ENCODE assay signal across 9 cellular contexts in the genomic region with DNA sequence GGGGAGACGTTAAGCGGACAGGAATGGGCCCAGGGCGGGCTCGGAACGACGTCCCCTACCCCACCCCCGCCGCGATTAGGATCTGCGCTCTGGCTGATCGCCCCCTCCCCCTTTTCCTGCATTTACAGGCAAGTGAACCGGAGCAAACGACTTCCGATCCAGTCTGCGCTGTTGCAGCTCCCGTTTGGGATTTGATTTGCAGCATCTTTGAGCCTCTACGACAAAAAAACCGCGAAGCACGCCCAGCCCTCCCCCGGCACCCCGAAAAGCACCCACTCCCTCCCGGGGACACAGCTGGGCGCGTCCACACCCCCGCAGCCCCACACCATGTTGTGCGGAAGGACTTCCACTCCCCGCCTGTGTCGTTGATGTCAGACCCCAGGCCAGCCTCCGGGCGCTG. TPM values are rescaled to one million over a fixed set of nuclear protein-coding genes. Genes with fewer than 3 reads are reported as not detected.
DNase-seq lines count a peak whose midpoint lies in the region; ATAC-seq, FAIRE-seq and TF ChIP-seq lines count a peak whose summit lies in the region.
"Not testable (repeated sequence)": the region's sequence is repeated elsewhere in the genome, so short reads cannot be mapped to it uniquely, and the experiment has no call there.
"Had no signal": no experiment of that assay in that cellular context is flagged by ENCODE, and none has a peak within 500 bp of the region (broad histone marks: within the 10 kb centered on the region; RNA-seq: fewer than 3 reads in every experiment).

No MANE protein-coding gene starts in this region.

- H3K36me3 Mint-ChIP-seq in Calu3 (ENCODE audit: insufficient read depth, unreplicated experiment) = peaks cover 12% of the 10 kb centered on the region
- H3K36me3 Mint-ChIP-seq in activated CD8-positive, alpha-beta T cell treated with anti-CD3 and anti-CD28 coated beads, Interleukin-2, amount 10 ng/mL, durations not matched to agents 7 days and 5 days (ENCODE audit: low read depth); osteocyte (ENCODE audit: unreplicated experiment): not testable (repeated sequence)

- TF ChIP-seq POLR2A in HepG2 (IDR thresholded peaks at IDR 0.05; ENCODE audit: insufficient read depth in 1 of 2, low read depth in 2 of 2, low read length in 2 of 2) = not testable (repeated sequence)

- not testable (repeated sequence) for H3K27ac ChIP-seq in HepG2 (ENCODE audit: extremely low read length, insufficient read depth, low read length)

- TF ChIP-seq RAD21 in HepG2 (CRISPR knock-in tag; IDR thresholded peaks at IDR 0.05) = not testable (repeated sequence)

- H3K4me3 Mint-ChIP-seq in Calu3 (ENCODE audit: low read depth, unreplicated experiment) (peak overlapping the region; percentile 83), osteocyte (ENCODE audit: unreplicated experiment) (peak overlapping the region; percentile 78)
- H3K4me3 Mint-ChIP-seq in activated CD8-positive, alpha-beta T cell treated with anti-CD3 and anti-CD28 coated beads, Interleukin-2, amount 10 ng/mL, durations not matched to agents 7 days and 5 days = peak overlapping the region; percentile 80

- DNase-seq in Calu3 = peak; percentile 26
- DNase-seq in NCI-H226 = peak; percentile 1
- peak; percentile 20 for DNase-seq in activated CD8-positive, alpha-beta T cell treated with anti-CD3 and anti-CD28 coated beads, Interleukin-2, amount 10 ng/mL, durations not matched to agents 7 days and 5 days
- DNase-seq in bronchial epithelial cell (ENCODE audit: low read depth); HepG2 (ENCODE audit: low spot score): not testable (repeated sequence)
- DNase-seq in foreskin fibroblast = peak in 1 of 2 donors; percentile 12
- DNase-seq in osteocyte (ENCODE audit: extremely low spot score, unreplicated experiment) = peak; percentile 59
- DNase-seq in superior temporal gyrus (ENCODE audit: extremely low spot score) = peak; percentile 2

- WGBS in HepG2 (ENCODE audit: low lambda C conversion rate) = 0% methylated on average over 6 of the region's 31 CpGs

- not testable (repeated sequence) for H3K79me2 ChIP-seq in HepG2 (ENCODE audit: insufficient read depth, low read length)

- intact Hi-C loops in Calu3 (cut with micrococcal nuclease; ENCODE audit: unreplicated experiment); HepG2 (cut with micrococcal nuclease; ENCODE audit: unreplicated experiment): not testable (repeated sequence)

- H3K27me3 ChIP-seq in bronchial epithelial cell (ENCODE audit: control insufficient read depth, insufficient read depth, low read length); HepG2 (ENCODE audit: control insufficient read depth in 1 of 2, insufficient read depth in 2 of 2, low read length in 2 of 2): not testable (repeated sequence)

- not testable (repeated sequence) for BruUV-seq in Calu3 (replicated peaks; lab: Mats Ljungman, UMichigan)
- TSS peak; percentile 48 for BruUV-seq in HepG2 (replicated peaks; lab: Mats Ljungman, UMichigan)

- not testable (repeated sequence) for H3K4me2 ChIP-seq in HepG2 (ENCODE audit: low read depth, low read length)

- POLR2A ChIA-PET in activated CD8-positive, alpha-beta T cell treated with anti-CD3 and anti-CD28 coated beads, Interleukin-2, amount 10 ng/mL, durations not matched to agents 7 days and 5 days (lab: Charles Lee); HepG2 (lab: Yijun Ruan, JAX): not testable (repeated sequence)

- not testable (repeated sequence) for H3K9ac ChIP-seq in HepG2 (ENCODE audit: insufficient read depth, low read depth, low read length)

- in situ Hi-C loops in HepG2 (cut with HindIII; ENCODE audit: extremely low pct_ligation_motif_present, low pct_unique_long_range_greater_than_20kb) = not testable (repeated sequence)

- CTCF ChIA-PET in Calu3 (lab: Charles Lee); activated CD8-positive, alpha-beta T cell treated with anti-CD3 and anti-CD28 coated beads, Interleukin-2, amount 10 ng/mL, durations not matched to agents 7 days and 5 days (lab: Charles Lee); HepG2 (lab: Yijun Ruan, JAX; ENCODE audit: low intra/inter-chr PET ratio, low total read pairs): not testable (repeated sequence)

- not testable (repeated sequence) for H3K27me3 Mint-ChIP-seq in Calu3 (ENCODE audit: unreplicated experiment); activated CD8-positive, alpha-beta T cell treated with anti-CD3 and anti-CD28 coated beads, Interleukin-2, amount 10 ng/mL, durations not matched to agents 7 days and 5 days (ENCODE audit: low read depth); osteocyte (ENCODE audit: unreplicated experiment)

- not testable (repeated sequence) for ATAC-seq in activated CD8-positive, alpha-beta T cell treated with anti-CD3 and anti-CD28 coated beads, Interleukin-2, amount 10 ng/mL, durations not matched to agents 7 days and 5 days; HepG2

- not testable (repeated sequence) for H2AFZ ChIP-seq in HepG2 (ENCODE audit: low read length)

- not testable (repeated sequence) for H3K4me1 Mint-ChIP-seq in Calu3 (ENCODE audit: low read depth, unreplicated experiment); activated CD8-positive, alpha-beta T cell treated with anti-CD3 and anti-CD28 coated beads, Interleukin-2, amount 10 ng/mL, durations not matched to agents 7 days and 5 days (ENCODE audit: low read depth); osteocyte (ENCODE audit: unreplicated experiment)

- not testable (repeated sequence) for FAIRE-seq in bronchial epithelial cell (lab: Jason Lieb, UNC); HepG2 (lab: Jason Lieb, UNC)

- H3K4me3 ChIP-seq in bronchial epithelial cell (ENCODE audit: low read depth, low read length) (peak overlapping the region; percentile 34), foreskin fibroblast (ENCODE audit: low read depth in 1 of 2, low read length in 2 of 2) (peak overlapping the region; percentile 32 to 43), HepG2 (replicated peaks in 1 of 3; ENCODE audit: insufficient read depth in 1 of 3, low read depth in 2 of 3, low read length in 3 of 3) (peak overlapping the region in 1 of 3 experiments; percentile 51; a peak in 3 of 6 replicates)

- not testable (repeated sequence) for TF ChIP-seq CTCF in Calu3 (IDR thresholded peaks at IDR 0.05; ENCODE audit: unreplicated experiment); bronchial epithelial cell (IDR thresholded peaks at IDR 0.05; ENCODE audit: insufficient read depth, low read length, severe bottlenecking); foreskin fibroblast (IDR thresholded peaks at IDR 0.05; ENCODE audit: low read depth, low read length); HepG2 (CRISPR knock-in tag; IDR thresholded peaks at IDR 0.05); osteocyte (IDR thresholded peaks at IDR 0.05)

- H3K9me3 ChIP-seq in HepG2 (ENCODE audit: low read length) = not testable (repeated sequence)

- not testable (repeated sequence) for H4K20me1 ChIP-seq in HepG2 (ENCODE audit: insufficient read depth, low read length)

- H3K9me3 Mint-ChIP-seq in Calu3 (ENCODE audit: low read depth, unreplicated experiment); activated CD8-positive, alpha-beta T cell treated with anti-CD3 and anti-CD28 coated beads, Interleukin-2, amount 10 ng/mL, durations not matched to agents 7 days and 5 days (ENCODE audit: insufficient read depth); osteocyte (ENCODE audit: unreplicated experiment): not testable (repeated sequence)

- not testable (repeated sequence) for TF ChIP-seq EP300 in HepG2 (IDR thresholded peaks at IDR 0.05; ENCODE audit: low read depth in 2 of 2, low read length in 2 of 2); HepG2 (CRISPR knock-in tag; IDR thresholded peaks at IDR 0.05; ENCODE audit: borderline replicate concordance)

- H3K4me1 ChIP-seq in HepG2 (ENCODE audit: insufficient read depth, low read length) = not testable (repeated sequence)

- not testable (repeated sequence) for H3K27ac Mint-ChIP-seq in Calu3 (ENCODE audit: unreplicated experiment)
- H3K27ac Mint-ChIP-seq in activated CD8-positive, alpha-beta T cell treated with anti-CD3 and anti-CD28 coated beads, Interleukin-2, amount 10 ng/mL, durations not matched to agents 7 days and 5 days = peak overlapping the region; percentile 66
- peak overlapping the region; percentile 52 for H3K27ac Mint-ChIP-seq in osteocyte (ENCODE audit: unreplicated experiment)

- H3K36me3 ChIP-seq in bronchial epithelial cell (ENCODE audit: control insufficient read depth, insufficient read depth, low read length); HepG2 (replicated peaks in 1 of 2; ENCODE audit: control insufficient read depth in 1 of 2, insufficient read depth in 2 of 2, low read length in 2 of 2): not testable (repeated sequence)

RNA-seq across cellular contexts. Expression of gene FAM72C, which starts 2.6 kb away (rescaled TPM):
- total RNA-seq in Calu3 (2022) (8.3 and 8.4 TPM in 2 replicates), bronchial epithelial cell (not detected in 2 replicates), HepG2 (2016; rRNA removed; fragmentation: Illumina TruSeq; extraction: Trizol) (3.0 and 3.9 TPM in 2 replicates), osteocyte (0.27 and 0.65 TPM in 2 replicates)
- total RNA-seq in activated CD8-positive, alpha-beta T cell treated with anti-CD3 and anti-CD28 coated beads, Interleukin-2, amount 10 ng/mL, durations not matched to agents 7 days and 5 days = 10 to 100 TPM; 19.1 to 22.1 TPM
- 0.40 and 0.79 TPM in 2 replicates for total RNA-seq in HepG2 (2016; cell fraction: cytosol; rRNA removed; fragmentation: Illumina TruSeq; extraction: Trizol; ENCODE audit: low read depth)
- 2.9 and 3.7 TPM in 2 replicates for total RNA-seq in HepG2 (2016; cell fraction: insoluble cytoplasmic fraction; rRNA removed; fragmentation: Illumina TruSeq; extraction: Trizol)
- 1.2 and 1.8 TPM in 2 replicates for total RNA-seq in HepG2 (2016; cell fraction: membrane; rRNA removed; fragmentation: Illumina TruSeq; extraction: Trizol)
- 0.99 and 1.8 TPM in 2 replicates for total RNA-seq in HepG2 (2016; cell fraction: nucleus; rRNA removed; fragmentation: Illumina TruSeq; extraction: Trizol)
- 1.9 and 2.8 TPM in 2 replicates for polyA plus RNA-seq in HepG2 (2011; rRNA removed)
- 1.4 and 1.7 TPM in 2 replicates for polyA plus RNA-seq in HepG2 (2011; cell fraction: cytosol; rRNA removed)
- polyA plus RNA-seq in HepG2 (2011; cell fraction: nucleus; rRNA removed) = 0.68 and 1.1 TPM in 2 replicates
- 1.5 and 3.5 TPM in 2 replicates for polyA plus RNA-seq in HepG2 (2012)
- 0.09 and 0.15 TPM in 2 replicates for polyA plus RNA-seq in HepG2 (2016; cell fraction: cytosol; fragmentation: Illumina TruSeq; extraction: Trizol; ENCODE audit: low read depth)
- 3.6 and 7.8 TPM in 2 replicates for polyA plus RNA-seq in HepG2 (2016; cell fraction: insoluble cytoplasmic fraction; fragmentation: Illumina TruSeq; extraction: Trizol; ENCODE audit: low read depth)
- 0.45 and 0.94 TPM in 2 replicates for polyA plus RNA-seq in HepG2 (2016; cell fraction: membrane; fragmentation: Illumina TruSeq; extraction: Trizol; ENCODE audit: low read depth)
- polyA plus RNA-seq in HepG2 (2016; cell fraction: nucleus; fragmentation: Illumina TruSeq; extraction: Trizol; ENCODE audit: insufficient read depth, low read depth) = 4.6 and 8.3 TPM in 2 replicates
- 0.64 and 6.7 TPM in 2 replicates for polyA minus RNA-seq in HepG2 (2011; rRNA and poly(A)+ RNA removed; ENCODE audit: low replicate concordance)
- 1.4 and 2.1 TPM in 2 replicates for polyA minus RNA-seq in HepG2 (2011; cell fraction: cytosol; rRNA and poly(A)+ RNA removed)
- polyA minus RNA-seq in HepG2 (2011; cell fraction: nucleus; rRNA and poly(A)+ RNA removed) = 0.37 and 0.77 TPM in 2 replicates
- total RNA-seq: sigmoid colon had no signal
